Comparison of ENCODE assay signal across 20 cellular contexts in the genomic region with DNA sequence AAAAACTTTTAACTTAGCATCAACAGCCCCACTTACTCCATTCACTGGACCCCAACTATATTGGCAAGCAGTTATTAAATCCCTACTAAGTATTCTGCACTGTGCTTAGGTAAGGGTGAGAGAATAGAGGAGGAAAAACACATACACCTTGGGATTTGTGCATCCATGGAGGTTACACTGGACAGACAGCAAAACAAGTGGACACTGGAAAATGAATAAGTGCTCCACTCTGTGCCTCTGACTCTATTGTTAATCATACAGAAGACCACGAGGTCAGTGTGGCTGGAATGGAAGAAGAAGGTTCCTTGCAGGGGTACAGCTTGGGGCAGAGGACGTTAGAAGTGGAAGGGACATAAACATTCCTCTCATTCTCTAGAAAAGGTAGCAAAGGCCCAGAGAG. TPM values are rescaled to one million over a fixed set of nuclear protein-coding genes. Genes with fewer than 3 reads are reported as not detected.
DNase-seq lines count a peak whose midpoint lies in the region; ATAC-seq, FAIRE-seq and TF ChIP-seq lines count a peak whose summit lies in the region.
"Had no signal": no experiment of that assay in that cellular context is flagged by ENCODE, and none has a peak within 500 bp of the region (broad histone marks: within the 10 kb centered on the region; RNA-seq: fewer than 3 reads in every experiment).

No MANE protein-coding gene starts in this region.

- H3K27ac Mint-ChIP-seq in stimulated activated naive CD8-positive, alpha-beta T cell treated with anti-CD3 and anti-CD28 coated beads, Interleukin-15, amount 100 ng/mL, for 72 hours = no peak overlapping the region
- H3K27ac Mint-ChIP-seq in Caco-2 (ENCODE audit: unreplicated experiment) = no peak overlapping the region
- H3K27ac Mint-ChIP-seq: activated CD8-positive, alpha-beta T cell treated with anti-CD3 and anti-CD28 coated beads, Interleukin-2, amount 10 ng/mL, durations not matched to agents 7 days and 5 days; activated naive CD4-positive, alpha-beta T cell treated with anti-CD3 and anti-CD28 coated beads, Interleukin-2, amount 50 U/mL, for 24 hours had no signal

- 16 to 39% methylated on average over 2 of the region's 2 CpGs for WGBS in heart right ventricle, 2 donors
- WGBS in prostate gland = 56% methylated on average over 2 of the region's 2 CpGs
- 5 to 14% methylated on average over 2 of the region's 2 CpGs for WGBS in aorta, 2 donors

- peaks cover 7 to 68% (median 30%) of the 10 kb centered on the region in 9 donors for H3K4me1 ChIP-seq in heart right ventricle
- peaks cover 0 to 5% of the 10 kb centered on the region in 2 donors for H3K4me1 ChIP-seq in kidney (ENCODE audit: control insufficient read depth in 1 of 2, insufficient read depth in 1 of 2, low read depth in 1 of 2, low read length in 2 of 2)
- no peaks in the 10 kb centered on the region for H3K4me1 ChIP-seq in prostate gland (replicated peaks)
- H3K4me1 ChIP-seq in aorta (ENCODE audit: control insufficient read depth in 1 of 2, insufficient read depth in 2 of 2, low read length in 2 of 2) = no peaks in the 10 kb centered on the region
- peaks cover 16% of the 10 kb centered on the region for H3K4me1 ChIP-seq in Caco-2
- H3K4me1 ChIP-seq: foreskin keratinocyte had no signal

- H3K36me3 ChIP-seq in heart right ventricle = no peaks in the 10 kb centered on the region
- no peaks in the 10 kb centered on the region for H3K36me3 ChIP-seq in kidney (ENCODE audit: control insufficient read depth in 1 of 2, insufficient read depth in 2 of 2, low read length in 2 of 2)
- no peaks in the 10 kb centered on the region for H3K36me3 ChIP-seq in prostate gland
- H3K36me3 ChIP-seq in aorta (ENCODE audit: control insufficient read depth in 1 of 2, insufficient read depth in 2 of 2, low read length in 1 of 2) = no peaks in the 10 kb centered on the region
- H3K36me3 ChIP-seq in Caco-2 (ENCODE audit: control insufficient read depth, insufficient read depth, low read length) = no peaks in the 10 kb centered on the region
- H3K36me3 ChIP-seq: ovary, tibial nerve had no signal

- no peak for FAIRE-seq in kidney (lab: Jason Lieb, UNC)
- FAIRE-seq: A204.1 had no signal

- H3K9me3 Mint-ChIP-seq in stimulated activated naive CD8-positive, alpha-beta T cell treated with anti-CD3 and anti-CD28 coated beads, Interleukin-15, amount 100 ng/mL, for 72 hours = no peaks in the 10 kb centered on the region
- H3K9me3 Mint-ChIP-seq in Caco-2 (ENCODE audit: unreplicated experiment) = no peaks in the 10 kb centered on the region
- H3K9me3 Mint-ChIP-seq: activated naive CD4-positive, alpha-beta T cell treated with anti-CD3 and anti-CD28 coated beads, Interleukin-2, amount 50 U/mL, for 24 hours; activated T-cell treated with anti-CD3 and anti-CD28 coated beads, Interleukin-2, amount 50 U/mL, for 4 hours had no signal

- H3K36me3 Mint-ChIP-seq in Caco-2 (ENCODE audit: insufficient read depth, unreplicated experiment) = no peaks in the 10 kb centered on the region
- H3K36me3 Mint-ChIP-seq: activated naive CD4-positive, alpha-beta T cell treated with anti-CD3 and anti-CD28 coated beads, Interleukin-2, amount 50 U/mL, for 24 hours had no signal

- H3K27me3 Mint-ChIP-seq in stimulated activated naive CD8-positive, alpha-beta T cell treated with anti-CD3 and anti-CD28 coated beads, Interleukin-15, amount 100 ng/mL, for 72 hours = peaks cover 77% of the 10 kb centered on the region
- H3K27me3 Mint-ChIP-seq in Caco-2 (ENCODE audit: insufficient read depth, unreplicated experiment) = peaks cover 6% of the 10 kb centered on the region

- no peak for TF ChIP-seq POLR2A in prostate gland (IDR thresholded peaks at IDR 0.05)

- POLR2A ChIA-PET in Caco-2 (lab: Charles Lee) = no interaction called here

- H3K27me3 ChIP-seq in heart right ventricle = peaks cover 0 to 63% (median 25%) of the 10 kb centered on the region in 7 donors
- H3K27me3 ChIP-seq in prostate gland (replicated peaks; ENCODE audit: insufficient read depth) = no peaks in the 10 kb centered on the region
- no peaks in the 10 kb centered on the region for H3K27me3 ChIP-seq in aorta (ENCODE audit: control insufficient read depth in 1 of 2, insufficient read depth in 2 of 2, low read length in 1 of 2)
- no peaks in the 10 kb centered on the region; the same call in 1 of the 2 replicates for H3K27me3 ChIP-seq in Caco-2 (replicated peaks; ENCODE audit: control insufficient read depth, insufficient read depth, low read length)
- H3K27me3 ChIP-seq: ovary had no signal

- peaks cover 10% of the 10 kb centered on the region for H3K4me1 Mint-ChIP-seq in stimulated activated naive CD8-positive, alpha-beta T cell treated with anti-CD3 and anti-CD28 coated beads, Interleukin-15, amount 100 ng/mL, for 72 hours
- H3K4me1 Mint-ChIP-seq in Caco-2 (ENCODE audit: low read depth, unreplicated experiment) = no peaks in the 10 kb centered on the region

- H3K9ac ChIP-seq in kidney (ENCODE audit: low read length in 2 of 2) = no peak overlapping the region
- H3K9ac ChIP-seq: GM23248 had no signal

- H3K9me3 ChIP-seq in heart right ventricle = no peaks in the 10 kb centered on the region
- H3K9me3 ChIP-seq in kidney (ENCODE audit: control insufficient read depth in 1 of 2, low read length in 2 of 2) = no peaks in the 10 kb centered on the region
- H3K9me3 ChIP-seq in prostate gland = no peaks in the 10 kb centered on the region
- H3K9me3 ChIP-seq in aorta (ENCODE audit: control insufficient read depth, low read length) = no peaks in the 10 kb centered on the region
- no peaks in the 10 kb centered on the region for H3K9me3 ChIP-seq in Caco-2
- H3K9me3 ChIP-seq: ovary, tibial nerve had no signal

- DNase-seq in heart right ventricle (no peak), left cardiac atrium (no peak), kidney (no peak), prostate gland (ENCODE audit: low spot score) (no peak), aorta (no peak), Caco-2 (no peak), NCI-H1436 treated with DMSO at 0.1 percent for 48 hours (lab: John Stamatoyannopoulos, UW) (no peak)
- DNase-seq in stimulated activated naive CD8-positive, alpha-beta T cell treated with anti-CD3 and anti-CD28 coated beads, Interleukin-15, amount 100 ng/mL, for 72 hours = no peak
- DNase-seq: activated CD8-positive, alpha-beta T cell treated with anti-CD3 and anti-CD28 coated beads, Interleukin-2, amount 10 ng/mL, durations not matched to agents 7 days and 5 days; activated T-cell treated with anti-CD3 and anti-CD28 coated beads, Interleukin-2, amount 50 U/mL, for 4 hours; dermis blood vessel endothelial cell; foreskin keratinocyte; GM23248; MM.1S; NCI-H187; NCI-H226; ovary had no signal

- H3K4me3 Mint-ChIP-seq in stimulated activated naive CD8-positive, alpha-beta T cell treated with anti-CD3 and anti-CD28 coated beads, Interleukin-15, amount 100 ng/mL, for 72 hours = no peak overlapping the region
- no peak overlapping the region for H3K4me3 Mint-ChIP-seq in Caco-2 (ENCODE audit: unreplicated experiment)
- H3K4me3 Mint-ChIP-seq: activated CD8-positive, alpha-beta T cell treated with anti-CD3 and anti-CD28 coated beads, Interleukin-2, amount 10 ng/mL, durations not matched to agents 7 days and 5 days; activated T-cell treated with anti-CD3 and anti-CD28 coated beads, Interleukin-2, amount 50 U/mL, for 4 hours had no signal

- ATAC-seq in heart right ventricle = no peak
- ATAC-seq in left cardiac atrium = no peak
- ATAC-seq in aorta (ENCODE audit: low FRiP score) = no peak
- ATAC-seq in stimulated activated naive CD8-positive, alpha-beta T cell treated with anti-CD3 and anti-CD28 coated beads, Interleukin-15, amount 100 ng/mL, for 72 hours = no peak
- ATAC-seq: activated CD8-positive, alpha-beta T cell treated with anti-CD3 and anti-CD28 coated beads, Interleukin-2, amount 10 ng/mL, durations not matched to agents 7 days and 5 days; activated T-cell treated with anti-CD3 and anti-CD28 coated beads, Interleukin-2, amount 50 U/mL, for 4 hours; foreskin keratinocyte had no signal

- peak overlapping the region; percentile 29 to 81 (median 72) for H3K4me3 ChIP-seq in heart right ventricle
- peak overlapping the region; percentile 37 to 55 for H3K4me3 ChIP-seq in kidney (ENCODE audit: low read length in 2 of 2)
- peak overlapping the region in 1 of 2 donors; percentile 31 for H3K4me3 ChIP-seq in prostate gland
- peak overlapping the region; percentile 31 to 59 for H3K4me3 ChIP-seq in aorta (ENCODE audit: low read length in 2 of 2)
- H3K4me3 ChIP-seq in Caco-2 (ENCODE audit: low read depth, low read length) = no peak overlapping the region
- H3K4me3 ChIP-seq: GM23248 had no signal

- no TSS peak for BruUV-seq in Caco-2 (replicated peaks; lab: Mats Ljungman, UMichigan)

- intact Hi-C loops in heart right ventricle (cut with DNase I) (loop anchor here in 7 of 10 donors (5.0 to 10.0 kb wide), 8 partner anchors 33 to 118 kb away; no protein-coding TSS in a partner anchor), left cardiac atrium (cut with DNase I) (loop anchor here (5.0 to 10.0 kb wide), 4 partner anchors 42 to 121 kb away; no protein-coding TSS in a partner anchor), kidney (cut with DNase I) (no loop called here), prostate gland (cut with DNase I) (loop anchor here (5.0 kb wide), 3 partner anchors 33 to 113 kb away; no protein-coding TSS in a partner anchor), aorta (cut with DNase I) (loop anchor here (5.0 to 10.0 kb wide), 5 partner anchors 43 to 113 kb away; no protein-coding TSS in a partner anchor), Caco-2 (cut with micrococcal nuclease; ENCODE audit: unreplicated experiment) (loop anchor here (5.0 kb wide), 1 partner anchor 38 kb away; no protein-coding TSS in a partner anchor)

- TF ChIP-seq CTCF in heart right ventricle (IDR thresholded peaks at IDR 0.05) (no peak), kidney (IDR thresholded peaks at IDR 0.05; ENCODE audit: borderline replicate concordance, extremely low read depth, insufficient read depth) (no peak), prostate gland (IDR thresholded peaks at IDR 0.05) (no peak), Caco-2 (IDR thresholded peaks at IDR 0.05; ENCODE audit: insufficient read depth in 1 of 2, low read depth in 1 of 2, low read length in 1 of 2, severe bottlenecking in 1 of 2, unreplicated experiment in 1 of 2) (no peak)

- CTCF ChIA-PET in Caco-2 (lab: Charles Lee) = no interaction called here

- H3K27ac ChIP-seq in heart right ventricle (peak overlapping the region in 8 of 10 donors; percentile 32 to 95 (median 84)), kidney (ENCODE audit: low read depth in 2 of 2, low read length in 2 of 2) (no peak overlapping the region), prostate gland (peak overlapping the region; percentile 72 to 75), aorta (ENCODE audit: low read depth in 1 of 2, low read length in 2 of 2) (no peak overlapping the region)
- H3K27ac ChIP-seq: foreskin keratinocyte, GM23248, ovary, tibial nerve had no signal

RNA-seq across cellular contexts. Expression of gene ADCY5, which starts 3.2 kb away (rescaled TPM):
- 100 to 1,000 TPM; 117 to 245 (median 206) TPM for total RNA-seq in heart right ventricle
- polyA plus RNA-seq in heart right ventricle = 10 to 100 TPM; 37.2 to 85.2 TPM
- 100 to 1,000 TPM; 104 to 134 TPM for total RNA-seq in left cardiac atrium
- 33.6 TPM for total RNA-seq in kidney
- polyA plus RNA-seq in kidney (ENCODE audit: insufficient read depth, low read depth, low replicate concordance) = 7.1 TPM
- total RNA-seq in prostate gland = 10 to 100 TPM; 12.9 to 69.6 TPM
- 10 to 100 TPM; 65.5 to 72.7 TPM for total RNA-seq in aorta
- 10 to 100 TPM in 1 of 2 donors, 1 to 10 TPM in 1; 6.6 to 16.3 TPM for polyA plus RNA-seq in aorta
- total RNA-seq in Caco-2 (2022) = 0.44 and 0.91 TPM in 2 replicates
- total RNA-seq: activated CD8-positive, alpha-beta T cell treated with anti-CD3 and anti-CD28 coated beads, Interleukin-2, amount 10 ng/mL, durations not matched to agents 7 days and 5 days had no signal

Comparison
In these comparisons a context has a peak if more than half of its experiments do, and no peak if none do; other contexts are left out.
1. H3K27ac ChIP-seq: peak in heart right ventricle (8 of 10) and prostate gland (2 of 2); none in kidney (0 of 2) and aorta (0 of 2).